In genomic region chr18:58097127-58097906, GRCh38 we compare ENCODE assay signal across 13 cellular contexts. TPM values are rescaled to one million over a fixed set of nuclear protein-coding genes. Genes with fewer than 3 reads are reported as not detected.
DNase-seq lines count a peak whose midpoint lies in the region; ATAC-seq and TF ChIP-seq lines count a peak whose summit lies in the region.
"Had no signal": no experiment of that assay in that cellular context is flagged by ENCODE, and none has a peak within 500 bp of the region (broad histone marks: within the 10 kb centered on the region; RNA-seq: fewer than 3 reads in every experiment).

No MANE protein-coding gene starts in this region.

- peak overlapping the region in 7 of 8 donors; percentile 10 to 75 (median 45) for H3K27ac ChIP-seq in spleen
- H3K27ac ChIP-seq: suprapubic skin had no signal

- H3K4me3 ChIP-seq in spleen, result no peak overlapping the region
- H3K4me3 ChIP-seq: suprapubic skin had no signal

- DNase-seq in H4 (ENCODE audit: low spot score) (peak; percentile 27), SK-N-DZ (ENCODE audit: low spot score) (peak; percentile 34), left ventricle myocardium superior (no peak), spleen (no peak), midbrain (lab: John Stamatoyannopoulos, UW) (no peak)
- no peak for DNase-seq in activated naive CD8-positive, alpha-beta T cell treated with anti-CD3 and anti-CD28 coated beads for 36 hours
- DNase-seq: activated CD8-positive, alpha-beta memory T cell treated with anti-CD3 and anti-CD28 coated beads, Interleukin-2, amount 50 U/mL, for 4 hours; aorta; CD4-positive, CD25-positive, alpha-beta regulatory T cell; NCI-H1417 had no signal

- H3K27ac Mint-ChIP-seq in activated naive CD8-positive, alpha-beta T cell treated with anti-CD3 and anti-CD28 coated beads for 36 hours, result no peak overlapping the region
- H3K27ac Mint-ChIP-seq: CD4-positive, CD25-positive, alpha-beta regulatory T cell had no signal

- H3K4me1 ChIP-seq in spleen, result peaks cover 0 to 29% (median 9%) of the 10 kb centered on the region in 6 donors
- H3K4me1 ChIP-seq: suprapubic skin had no signal

- no peak for TF ChIP-seq CTCF in spleen (IDR thresholded peaks at IDR 0.05 in 8 of 11, conservative IDR thresholded peaks at IDR 0.05 in 3 of 11)

- no peak for TF ChIP-seq POLR2A in spleen (IDR thresholded peaks at IDR 0.05)

- H3K36me3 Mint-ChIP-seq in activated naive CD8-positive, alpha-beta T cell treated with anti-CD3 and anti-CD28 coated beads for 36 hours, result no peaks in the 10 kb centered on the region
- H3K36me3 Mint-ChIP-seq: CD4-positive, CD25-positive, alpha-beta regulatory T cell had no signal

- H3K36me3 ChIP-seq in spleen, result no peaks in the 10 kb centered on the region
- H3K36me3 ChIP-seq: suprapubic skin had no signal

- no peak overlapping the region for H3K4me3 Mint-ChIP-seq in activated naive CD8-positive, alpha-beta T cell treated with anti-CD3 and anti-CD28 coated beads for 36 hours
- H3K4me3 Mint-ChIP-seq: CD4-positive, CD25-positive, alpha-beta regulatory T cell had no signal

- H3K4me1 Mint-ChIP-seq in activated naive CD8-positive, alpha-beta T cell treated with anti-CD3 and anti-CD28 coated beads for 36 hours, result no peaks in the 10 kb centered on the region

- intact Hi-C loops in left ventricle myocardium superior (cut with micrococcal nuclease), result no loop called here
- intact Hi-C loops in spleen (cut with DNase I; ENCODE audit: low total_unique reads), result no loop called here

- 39 to 54% (median 43%) methylated on average over 8 of the region's 8 CpGs for WGBS in spleen, 5 donors

- peaks cover 8% of the 10 kb centered on the region for H3K27me3 Mint-ChIP-seq in activated naive CD8-positive, alpha-beta T cell treated with anti-CD3 and anti-CD28 coated beads for 36 hours

- H3K9me3 ChIP-seq in spleen, result no peaks in the 10 kb centered on the region
- H3K9me3 ChIP-seq: suprapubic skin had no signal

- no peaks in the 10 kb centered on the region for H3K27me3 ChIP-seq in spleen (replicated peaks in 1 of 7)
- H3K27me3 ChIP-seq: suprapubic skin had no signal

- ATAC-seq in left ventricle myocardium superior, result peak; percentile 72
- no peak for ATAC-seq in GM18511 (IDR thresholded peaks at IDR 0.05; ENCODE audit: unreplicated experiment)
- ATAC-seq in GM21723 (IDR thresholded peaks at IDR 0.05; ENCODE audit: unreplicated experiment), result no peak

- no peaks in the 10 kb centered on the region for H3K9me3 Mint-ChIP-seq in activated naive CD8-positive, alpha-beta T cell treated with anti-CD3 and anti-CD28 coated beads for 36 hours

RNA-seq across cellular contexts. Expression of gene NEDD4L, which starts 53.3 kb away (rescaled TPM):
- 17.1 and 20.4 TPM in 2 replicates for total RNA-seq in H4 (2014; rRNA removed; shearing (Covaris generic))
- polyA plus RNA-seq in SK-N-DZ (2014; cell fraction: cytosol; rRNA removed), result 20.6 and 22.1 TPM in 2 replicates
- 22.9 and 33.6 TPM in 2 replicates for polyA plus RNA-seq in SK-N-DZ (2014; cell fraction: nucleus; rRNA removed)
- total RNA-seq in left ventricle myocardium superior (67.4 TPM), spleen (10 to 100 TPM; 14.3 to 26.9 (median 24.9) TPM)
- 10 to 100 TPM in 1 of 3 donors, 1 to 10 TPM in 2; 8.7 to 14.1 (median 9.0) TPM for polyA plus RNA-seq in spleen
- 10 to 100 TPM; 10.5 to 14.4 TPM for total RNA-seq in activated naive CD8-positive, alpha-beta T cell treated with anti-CD3 and anti-CD28 coated beads for 36 hours

Comparison
In these comparisons a context has a peak if more than half of its experiments do, and no peak if none do; other contexts are left out.
1. DNase-seq: peak in H4 (single experiment) and SK-N-DZ (single experiment); none in left ventricle myocardium superior (single experiment), spleen (single experiment), activated naive CD8-positive, alpha-beta T cell treated with anti-CD3 and anti-CD28 coated beads for 36 hours (single experiment) and midbrain (single experiment).